1 cellular context compared by ENCODE assay signal in the genomic region with DNA sequence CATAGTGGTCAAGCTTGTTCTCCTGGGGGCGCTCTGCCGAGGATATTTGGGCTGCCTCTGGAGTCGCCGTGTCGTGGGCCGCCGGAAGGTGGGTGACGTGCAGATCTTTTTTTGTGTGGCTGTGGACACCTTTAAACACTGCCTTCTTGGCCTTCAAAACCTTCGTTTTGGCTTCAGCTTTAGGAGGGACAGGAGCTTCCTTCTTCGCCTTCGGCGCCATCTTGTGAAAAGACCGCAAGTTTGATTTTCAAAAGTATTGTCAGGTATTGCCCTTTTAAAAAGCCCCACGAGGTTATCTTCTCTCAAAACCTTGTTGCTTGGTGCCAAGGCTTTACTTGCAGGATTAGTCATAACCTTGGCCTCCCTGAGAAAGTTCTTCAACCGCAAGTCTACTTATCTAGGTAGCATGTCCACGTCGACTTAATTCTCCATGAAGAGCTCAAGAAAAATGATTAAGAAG.
A peak's percentile ranks its signal among the peaks of the same experiment; 100 is the strongest.
TF ChIP-seq lines count a peak whose summit lies in the region.

No MANE protein-coding gene starts in this region.

TF ChIP-seq in K562, 482 proteins besides CTCF, POLR2A, EP300 and RAD21 (continued from another document and continues in another):
- TF ChIP-seq, protein P1, sequence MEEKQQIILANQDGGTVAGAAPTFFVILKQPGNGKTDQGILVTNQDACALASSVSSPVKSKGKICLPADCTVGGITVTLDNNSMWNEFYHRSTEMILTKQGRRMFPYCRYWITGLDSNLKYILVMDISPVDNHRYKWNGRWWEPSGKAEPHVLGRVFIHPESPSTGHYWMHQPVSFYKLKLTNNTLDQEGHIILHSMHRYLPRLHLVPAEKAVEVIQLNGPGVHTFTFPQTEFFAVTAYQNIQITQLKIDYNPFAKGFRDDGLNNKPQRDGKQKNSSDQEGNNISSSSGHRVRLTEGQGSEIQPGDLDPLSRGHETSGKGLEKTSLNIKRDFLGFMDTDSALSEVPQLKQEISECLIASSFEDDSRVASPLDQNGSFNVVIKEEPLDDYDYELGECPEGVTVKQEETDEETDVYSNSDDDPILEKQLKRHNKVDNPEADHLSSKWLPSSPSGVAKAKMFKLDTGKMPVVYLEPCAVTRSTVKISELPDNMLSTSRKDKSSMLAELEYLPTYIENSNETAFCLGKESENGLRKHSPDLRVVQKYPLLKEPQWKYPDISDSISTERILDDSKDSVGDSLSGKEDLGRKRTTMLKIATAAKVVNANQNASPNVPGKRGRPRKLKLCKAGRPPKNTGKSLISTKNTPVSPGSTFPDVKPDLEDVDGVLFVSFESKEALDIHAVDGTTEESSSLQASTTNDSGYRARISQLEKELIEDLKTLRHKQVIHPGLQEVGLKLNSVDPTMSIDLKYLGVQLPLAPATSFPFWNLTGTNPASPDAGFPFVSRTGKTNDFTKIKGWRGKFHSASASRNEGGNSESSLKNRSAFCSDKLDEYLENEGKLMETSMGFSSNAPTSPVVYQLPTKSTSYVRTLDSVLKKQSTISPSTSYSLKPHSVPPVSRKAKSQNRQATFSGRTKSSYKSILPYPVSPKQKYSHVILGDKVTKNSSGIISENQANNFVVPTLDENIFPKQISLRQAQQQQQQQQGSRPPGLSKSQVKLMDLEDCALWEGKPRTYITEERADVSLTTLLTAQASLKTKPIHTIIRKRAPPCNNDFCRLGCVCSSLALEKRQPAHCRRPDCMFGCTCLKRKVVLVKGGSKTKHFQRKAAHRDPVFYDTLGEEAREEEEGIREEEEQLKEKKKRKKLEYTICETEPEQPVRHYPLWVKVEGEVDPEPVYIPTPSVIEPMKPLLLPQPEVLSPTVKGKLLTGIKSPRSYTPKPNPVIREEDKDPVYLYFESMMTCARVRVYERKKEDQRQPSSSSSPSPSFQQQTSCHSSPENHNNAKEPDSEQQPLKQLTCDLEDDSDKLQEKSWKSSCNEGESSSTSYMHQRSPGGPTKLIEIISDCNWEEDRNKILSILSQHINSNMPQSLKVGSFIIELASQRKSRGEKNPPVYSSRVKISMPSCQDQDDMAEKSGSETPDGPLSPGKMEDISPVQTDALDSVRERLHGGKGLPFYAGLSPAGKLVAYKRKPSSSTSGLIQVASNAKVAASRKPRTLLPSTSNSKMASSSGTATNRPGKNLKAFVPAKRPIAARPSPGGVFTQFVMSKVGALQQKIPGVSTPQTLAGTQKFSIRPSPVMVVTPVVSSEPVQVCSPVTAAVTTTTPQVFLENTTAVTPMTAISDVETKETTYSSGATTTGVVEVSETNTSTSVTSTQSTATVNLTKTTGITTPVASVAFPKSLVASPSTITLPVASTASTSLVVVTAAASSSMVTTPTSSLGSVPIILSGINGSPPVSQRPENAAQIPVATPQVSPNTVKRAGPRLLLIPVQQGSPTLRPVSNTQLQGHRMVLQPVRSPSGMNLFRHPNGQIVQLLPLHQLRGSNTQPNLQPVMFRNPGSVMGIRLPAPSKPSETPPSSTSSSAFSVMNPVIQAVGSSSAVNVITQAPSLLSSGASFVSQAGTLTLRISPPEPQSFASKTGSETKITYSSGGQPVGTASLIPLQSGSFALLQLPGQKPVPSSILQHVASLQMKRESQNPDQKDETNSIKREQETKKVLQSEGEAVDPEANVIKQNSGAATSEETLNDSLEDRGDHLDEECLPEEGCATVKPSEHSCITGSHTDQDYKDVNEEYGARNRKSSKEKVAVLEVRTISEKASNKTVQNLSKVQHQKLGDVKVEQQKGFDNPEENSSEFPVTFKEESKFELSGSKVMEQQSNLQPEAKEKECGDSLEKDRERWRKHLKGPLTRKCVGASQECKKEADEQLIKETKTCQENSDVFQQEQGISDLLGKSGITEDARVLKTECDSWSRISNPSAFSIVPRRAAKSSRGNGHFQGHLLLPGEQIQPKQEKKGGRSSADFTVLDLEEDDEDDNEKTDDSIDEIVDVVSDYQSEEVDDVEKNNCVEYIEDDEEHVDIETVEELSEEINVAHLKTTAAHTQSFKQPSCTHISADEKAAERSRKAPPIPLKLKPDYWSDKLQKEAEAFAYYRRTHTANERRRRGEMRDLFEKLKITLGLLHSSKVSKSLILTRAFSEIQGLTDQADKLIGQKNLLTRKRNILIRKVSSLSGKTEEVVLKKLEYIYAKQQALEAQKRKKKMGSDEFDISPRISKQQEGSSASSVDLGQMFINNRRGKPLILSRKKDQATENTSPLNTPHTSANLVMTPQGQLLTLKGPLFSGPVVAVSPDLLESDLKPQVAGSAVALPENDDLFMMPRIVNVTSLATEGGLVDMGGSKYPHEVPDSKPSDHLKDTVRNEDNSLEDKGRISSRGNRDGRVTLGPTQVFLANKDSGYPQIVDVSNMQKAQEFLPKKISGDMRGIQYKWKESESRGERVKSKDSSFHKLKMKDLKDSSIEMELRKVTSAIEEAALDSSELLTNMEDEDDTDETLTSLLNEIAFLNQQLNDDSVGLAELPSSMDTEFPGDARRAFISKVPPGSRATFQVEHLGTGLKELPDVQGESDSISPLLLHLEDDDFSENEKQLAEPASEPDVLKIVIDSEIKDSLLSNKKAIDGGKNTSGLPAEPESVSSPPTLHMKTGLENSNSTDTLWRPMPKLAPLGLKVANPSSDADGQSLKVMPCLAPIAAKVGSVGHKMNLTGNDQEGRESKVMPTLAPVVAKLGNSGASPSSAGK (IDR thresholded peaks at IDR 0.05) = peak; percentile 92
- TF ChIP-seq SAFB2 (IDR thresholded peaks at IDR 0.05; ENCODE audit: borderline replicate concordance, low read depth, low read length, severe bottlenecking) (no peak), ZNF311 (CRISPR knock-in tag; IDR thresholded peaks at IDR 0.05) (no peak), BACH1 (tag; IDR thresholded peaks at IDR 0.05) (no peak), U2AF1 (optimal IDR thresholded peaks at IDR 0.05; ENCODE audit: low read depth, low read length) (no peak), KDM1A (IDR thresholded peaks at IDR 0.05) (peak; percentile 70 to 73; a peak in 3 of 4 replicates), TRIM28 (IDR thresholded peaks at IDR 0.05) (no peak), TCF3 (CRISPR knock-in tag; IDR thresholded peaks at IDR 0.05) (peak; percentile 77), ZNF589 (CRISPR knock-in tag; IDR thresholded peaks at IDR 0.05; ENCODE audit: low read depth) (peak; percentile 75), ZSCAN29 (IDR thresholded peaks at IDR 0.05) (no peak), CXXC5 (CRISPR knock-in tag; IDR thresholded peaks at IDR 0.05) (peak; percentile 65; the same call in 1 of the 2 replicates), ARNT (IDR thresholded peaks at IDR 0.05) (peak in 1 of 2 experiments; percentile 31; a peak in 1 of 4 replicates), ZKSCAN3 (CRISPR knock-in tag; IDR thresholded peaks at IDR 0.05) (no peak), ZNF699 (CRISPR knock-in tag; IDR thresholded peaks at IDR 0.05; ENCODE audit: insufficient replicate concordance) (no peak), POU5F1 (IDR thresholded peaks at IDR 0.05; ENCODE audit: borderline replicate concordance, low read depth, low read length, partially characterized antibody) (no peak), ETV5 (CRISPR knock-in tag; IDR thresholded peaks at IDR 0.05; ENCODE audit: low read depth) (no peak), POLR3G (IDR thresholded peaks at IDR 0.05; ENCODE audit: extremely low read depth, insufficient read length, insufficient replicate concordance) (no peak), BHLHE40 (IDR thresholded peaks at IDR 0.05; ENCODE audit: low read length) (peak; percentile 17; the same call in 1 of the 2 replicates)
- TF ChIP-seq, protein P2, sequence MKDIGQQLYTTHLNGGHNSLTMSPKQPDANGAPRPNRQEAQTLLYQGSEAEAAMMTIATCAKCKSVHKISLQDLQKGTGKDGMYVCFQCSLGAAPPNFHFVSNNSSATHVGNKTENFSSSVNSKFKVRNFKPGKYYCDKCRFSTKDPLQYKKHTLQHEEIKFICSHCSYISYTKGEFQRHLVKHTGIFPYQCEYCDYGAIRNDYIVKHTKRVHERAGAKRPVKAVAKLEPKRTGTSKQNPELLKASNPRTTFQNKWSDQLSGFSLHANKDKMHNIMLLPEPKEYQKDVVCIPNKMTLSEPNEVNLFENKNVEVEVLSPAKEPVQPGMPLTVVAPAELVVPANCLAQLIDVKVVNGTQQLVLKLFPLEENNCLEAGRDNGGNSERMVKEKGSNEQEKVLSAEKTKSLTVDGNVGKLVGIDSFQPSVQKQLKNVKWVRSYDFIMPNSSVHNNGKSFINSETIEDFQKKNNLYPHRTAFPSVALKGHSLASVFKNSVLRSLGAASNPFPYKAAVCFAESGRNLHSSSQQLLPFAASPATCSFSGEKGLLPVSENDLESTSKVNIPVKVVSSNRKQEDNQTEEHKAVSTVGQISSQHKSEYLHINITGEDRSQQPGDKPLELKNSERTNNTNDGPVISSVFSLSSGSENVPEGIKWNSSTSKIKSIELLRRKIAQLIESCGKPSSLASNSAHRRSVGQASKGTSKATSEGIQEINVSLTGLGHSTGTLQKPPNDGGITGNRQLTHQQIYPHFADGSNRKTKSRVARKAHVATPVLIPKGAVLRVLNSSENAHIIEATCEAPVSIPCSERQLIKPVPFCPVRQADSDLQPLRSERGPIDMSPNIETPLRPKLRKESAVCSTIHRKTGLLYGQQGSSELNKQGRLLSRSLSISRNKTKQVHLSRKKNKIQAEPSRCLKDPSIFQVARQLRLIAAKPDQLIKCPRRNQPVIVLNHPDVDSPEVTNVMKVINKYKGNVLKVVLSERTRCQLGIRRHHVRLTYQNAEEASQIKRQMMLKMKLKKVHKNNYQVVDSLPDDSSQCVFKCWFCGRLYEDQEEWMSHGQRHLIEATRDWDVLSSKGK (CRISPR knock-in tag; IDR thresholded peaks at IDR 0.05) = no peak
- TF ChIP-seq, protein P3, sequence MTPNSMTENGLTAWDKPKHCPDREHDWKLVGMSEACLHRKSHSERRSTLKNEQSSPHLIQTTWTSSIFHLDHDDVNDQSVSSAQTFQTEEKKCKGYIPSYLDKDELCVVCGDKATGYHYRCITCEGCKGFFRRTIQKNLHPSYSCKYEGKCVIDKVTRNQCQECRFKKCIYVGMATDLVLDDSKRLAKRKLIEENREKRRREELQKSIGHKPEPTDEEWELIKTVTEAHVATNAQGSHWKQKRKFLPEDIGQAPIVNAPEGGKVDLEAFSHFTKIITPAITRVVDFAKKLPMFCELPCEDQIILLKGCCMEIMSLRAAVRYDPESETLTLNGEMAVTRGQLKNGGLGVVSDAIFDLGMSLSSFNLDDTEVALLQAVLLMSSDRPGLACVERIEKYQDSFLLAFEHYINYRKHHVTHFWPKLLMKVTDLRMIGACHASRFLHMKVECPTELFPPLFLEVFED (CRISPR knock-in tag; conservative IDR thresholded peaks at IDR 0.05) = no peak
- TF ChIP-seq, protein P4, sequence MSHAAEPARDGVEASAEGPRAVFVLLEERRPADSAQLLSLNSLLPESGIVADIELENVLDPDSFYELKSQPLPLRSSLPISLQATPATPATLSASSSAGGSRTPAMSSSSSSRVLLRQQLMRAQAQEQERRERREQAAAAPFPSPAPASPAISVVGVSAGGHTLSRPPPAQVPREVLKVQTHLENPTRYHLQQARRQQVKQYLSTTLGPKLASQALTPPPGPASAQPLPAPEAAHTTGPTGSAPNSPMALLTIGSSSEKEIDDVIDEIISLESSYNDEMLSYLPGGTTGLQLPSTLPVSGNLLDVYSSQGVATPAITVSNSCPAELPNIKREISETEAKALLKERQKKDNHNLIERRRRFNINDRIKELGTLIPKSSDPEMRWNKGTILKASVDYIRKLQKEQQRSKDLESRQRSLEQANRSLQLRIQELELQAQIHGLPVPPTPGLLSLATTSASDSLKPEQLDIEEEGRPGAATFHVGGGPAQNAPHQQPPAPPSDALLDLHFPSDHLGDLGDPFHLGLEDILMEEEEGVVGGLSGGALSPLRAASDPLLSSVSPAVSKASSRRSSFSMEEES (CRISPR knock-in tag; IDR thresholded peaks at IDR 0.05) = no peak
- TF ChIP-seq, protein P5, sequence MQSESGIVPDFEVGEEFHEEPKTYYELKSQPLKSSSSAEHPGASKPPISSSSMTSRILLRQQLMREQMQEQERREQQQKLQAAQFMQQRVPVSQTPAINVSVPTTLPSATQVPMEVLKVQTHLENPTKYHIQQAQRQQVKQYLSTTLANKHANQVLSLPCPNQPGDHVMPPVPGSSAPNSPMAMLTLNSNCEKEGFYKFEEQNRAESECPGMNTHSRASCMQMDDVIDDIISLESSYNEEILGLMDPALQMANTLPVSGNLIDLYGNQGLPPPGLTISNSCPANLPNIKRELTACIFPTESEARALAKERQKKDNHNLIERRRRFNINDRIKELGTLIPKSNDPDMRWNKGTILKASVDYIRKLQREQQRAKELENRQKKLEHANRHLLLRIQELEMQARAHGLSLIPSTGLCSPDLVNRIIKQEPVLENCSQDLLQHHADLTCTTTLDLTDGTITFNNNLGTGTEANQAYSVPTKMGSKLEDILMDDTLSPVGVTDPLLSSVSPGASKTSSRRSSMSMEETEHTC (IDR thresholded peaks at IDR 0.05) = no peak
- TF ChIP-seq, protein P6, sequence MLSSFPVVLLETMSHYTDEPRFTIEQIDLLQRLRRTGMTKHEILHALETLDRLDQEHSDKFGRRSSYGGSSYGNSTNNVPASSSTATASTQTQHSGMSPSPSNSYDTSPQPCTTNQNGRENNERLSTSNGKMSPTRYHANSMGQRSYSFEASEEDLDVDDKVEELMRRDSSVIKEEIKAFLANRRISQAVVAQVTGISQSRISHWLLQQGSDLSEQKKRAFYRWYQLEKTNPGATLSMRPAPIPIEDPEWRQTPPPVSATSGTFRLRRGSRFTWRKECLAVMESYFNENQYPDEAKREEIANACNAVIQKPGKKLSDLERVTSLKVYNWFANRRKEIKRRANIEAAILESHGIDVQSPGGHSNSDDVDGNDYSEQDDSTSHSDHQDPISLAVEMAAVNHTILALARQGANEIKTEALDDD (IDR thresholded peaks at IDR 0.05) = peak; percentile 86
- TF ChIP-seq, protein P7, sequence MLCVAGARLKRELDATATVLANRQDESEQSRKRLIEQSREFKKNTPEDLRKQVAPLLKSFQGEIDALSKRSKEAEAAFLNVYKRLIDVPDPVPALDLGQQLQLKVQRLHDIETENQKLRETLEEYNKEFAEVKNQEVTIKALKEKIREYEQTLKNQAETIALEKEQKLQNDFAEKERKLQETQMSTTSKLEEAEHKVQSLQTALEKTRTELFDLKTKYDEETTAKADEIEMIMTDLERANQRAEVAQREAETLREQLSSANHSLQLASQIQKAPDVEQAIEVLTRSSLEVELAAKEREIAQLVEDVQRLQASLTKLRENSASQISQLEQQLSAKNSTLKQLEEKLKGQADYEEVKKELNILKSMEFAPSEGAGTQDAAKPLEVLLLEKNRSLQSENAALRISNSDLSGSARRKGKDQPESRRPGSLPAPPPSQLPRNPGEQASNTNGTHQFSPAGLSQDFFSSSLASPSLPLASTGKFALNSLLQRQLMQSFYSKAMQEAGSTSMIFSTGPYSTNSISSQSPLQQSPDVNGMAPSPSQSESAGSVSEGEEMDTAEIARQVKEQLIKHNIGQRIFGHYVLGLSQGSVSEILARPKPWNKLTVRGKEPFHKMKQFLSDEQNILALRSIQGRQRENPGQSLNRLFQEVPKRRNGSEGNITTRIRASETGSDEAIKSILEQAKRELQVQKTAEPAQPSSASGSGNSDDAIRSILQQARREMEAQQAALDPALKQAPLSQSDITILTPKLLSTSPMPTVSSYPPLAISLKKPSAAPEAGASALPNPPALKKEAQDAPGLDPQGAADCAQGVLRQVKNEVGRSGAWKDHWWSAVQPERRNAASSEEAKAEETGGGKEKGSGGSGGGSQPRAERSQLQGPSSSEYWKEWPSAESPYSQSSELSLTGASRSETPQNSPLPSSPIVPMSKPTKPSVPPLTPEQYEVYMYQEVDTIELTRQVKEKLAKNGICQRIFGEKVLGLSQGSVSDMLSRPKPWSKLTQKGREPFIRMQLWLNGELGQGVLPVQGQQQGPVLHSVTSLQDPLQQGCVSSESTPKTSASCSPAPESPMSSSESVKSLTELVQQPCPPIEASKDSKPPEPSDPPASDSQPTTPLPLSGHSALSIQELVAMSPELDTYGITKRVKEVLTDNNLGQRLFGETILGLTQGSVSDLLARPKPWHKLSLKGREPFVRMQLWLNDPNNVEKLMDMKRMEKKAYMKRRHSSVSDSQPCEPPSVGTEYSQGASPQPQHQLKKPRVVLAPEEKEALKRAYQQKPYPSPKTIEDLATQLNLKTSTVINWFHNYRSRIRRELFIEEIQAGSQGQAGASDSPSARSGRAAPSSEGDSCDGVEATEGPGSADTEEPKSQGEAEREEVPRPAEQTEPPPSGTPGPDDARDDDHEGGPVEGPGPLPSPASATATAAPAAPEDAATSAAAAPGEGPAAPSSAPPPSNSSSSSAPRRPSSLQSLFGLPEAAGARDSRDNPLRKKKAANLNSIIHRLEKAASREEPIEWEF (CRISPR knock-in tag; IDR thresholded peaks at IDR 0.05) = 0 out of 2 replicates have a peak, but pooled peaks have one; percentile 14
